In the genomic region with DNA sequence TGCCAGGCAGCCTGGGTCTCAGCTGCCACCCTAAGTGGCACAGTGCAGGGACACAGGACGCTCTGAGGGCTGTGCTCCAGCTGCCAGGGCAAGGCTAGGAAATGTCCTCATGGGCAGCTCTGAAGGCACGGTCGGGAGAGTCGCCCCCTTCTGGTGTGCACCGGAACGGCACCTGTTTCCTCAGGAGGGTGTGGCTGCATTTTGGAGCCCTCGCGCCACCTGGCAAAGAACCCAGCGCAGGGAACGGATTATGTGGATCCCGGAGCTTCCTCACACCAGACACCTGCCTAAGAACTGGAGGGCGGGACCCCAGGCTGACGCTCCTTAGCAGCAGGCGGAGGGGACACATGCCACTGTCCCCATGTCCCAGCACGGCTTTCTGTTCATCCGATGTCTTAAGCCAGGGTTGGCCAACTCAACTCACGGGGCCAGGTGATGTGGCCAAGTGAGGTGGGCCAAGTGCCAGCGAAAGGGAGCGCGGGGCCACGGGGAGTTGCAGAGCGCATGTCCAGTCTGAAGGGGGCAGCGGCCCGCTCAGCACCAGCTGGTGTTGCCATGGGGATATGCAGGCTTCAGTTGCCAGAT, we compare ENCODE assay signal across 8 cellular contexts. TPM values are rescaled to one million over a fixed set of nuclear protein-coding genes. Genes with fewer than 3 reads are reported as not detected.
DNase-seq lines count a peak whose midpoint lies in the region; ATAC-seq, FAIRE-seq and TF ChIP-seq lines count a peak whose summit lies in the region.

No MANE protein-coding gene starts in this region.

- peak; percentile 21 for DNase-seq in Jurkat, Clone E6-1 (ENCODE audit: low read depth, low spot score)
- no peak for DNase-seq in astrocyte (ENCODE audit: low read depth)
- no peak for DNase-seq in osteoblast (ENCODE audit: insufficient read length, low spot score, missing footprints)
- no peak for DNase-seq in inferior parietal cortex (ENCODE audit: extremely low spot score)
- no peak for DNase-seq in natural killer cell treated with Interleukin-12 subunit alpha and Interleukin-12 subunit beta and Interleukin-15 and Interleukin-18, amount 100 ng/mL, for 72 hours (ENCODE audit: low spot score)
- DNase-seq in NCI-H2171 (lab: John Stamatoyannopoulos, UW), result no peak

- H3K27ac Mint-ChIP-seq in astrocyte (ENCODE audit: unreplicated experiment), result no peak overlapping the region
- H3K27ac Mint-ChIP-seq in natural killer cell treated with Interleukin-12 subunit alpha and Interleukin-12 subunit beta and Interleukin-15 and Interleukin-18, amount 100 ng/mL, for 72 hours, result no peak overlapping the region

- TF ChIP-seq CTCF in DOHH2 (IDR thresholded peaks at IDR 0.05; ENCODE audit: low read depth, low read length, poor library complexity, severe bottlenecking) (peak; percentile 74), astrocyte (IDR thresholded peaks at IDR 0.05; ENCODE audit: insufficient read depth, low read depth, low read length) (peak; percentile 20), osteoblast (IDR thresholded peaks at IDR 0.05; ENCODE audit: extremely low read depth, low read depth, low read length) (peak; percentile 35)

- no peaks in the 10 kb centered on the region for H3F3A ChIP-seq in DOHH2 (ENCODE audit: control insufficient read depth, insufficient read depth)

- H3K9ac ChIP-seq in astrocyte (ENCODE audit: low read length), result no peak overlapping the region

- no peak for FAIRE-seq in astrocyte (lab: Jason Lieb, UNC)

- H3K4me3 Mint-ChIP-seq in astrocyte (ENCODE audit: unreplicated experiment), result no peak overlapping the region
- no peak overlapping the region for H3K4me3 Mint-ChIP-seq in natural killer cell treated with Interleukin-12 subunit alpha and Interleukin-12 subunit beta and Interleukin-15 and Interleukin-18, amount 100 ng/mL, for 72 hours

- H3K9me3 ChIP-seq in DOHH2 (ENCODE audit: control insufficient read depth, insufficient read depth, low read length) (no peaks in the 10 kb centered on the region), astrocyte (ENCODE audit: insufficient read depth, low read depth, low read length) (no peaks in the 10 kb centered on the region), osteoblast (ENCODE audit: low read depth, low read length) (no peaks in the 10 kb centered on the region)

- H3K4me2 ChIP-seq in DOHH2 (ENCODE audit: low read length) (no peak overlapping the region), astrocyte (ENCODE audit: low read length) (no peak overlapping the region), osteoblast (ENCODE audit: insufficient read depth, low read length) (no peak overlapping the region)

- H3K9me2 ChIP-seq in DOHH2 (replicated peaks; ENCODE audit: control insufficient read depth, low read length), result no peaks in the 10 kb centered on the region

- H2AFZ ChIP-seq in astrocyte (ENCODE audit: low read depth, low read length) (no peak overlapping the region), osteoblast (ENCODE audit: low read length) (no peak overlapping the region)

- H3K9me3 Mint-ChIP-seq in astrocyte (ENCODE audit: unreplicated experiment), result no peaks in the 10 kb centered on the region
- H3K9me3 Mint-ChIP-seq in natural killer cell treated with Interleukin-12 subunit alpha and Interleukin-12 subunit beta and Interleukin-15 and Interleukin-18, amount 100 ng/mL, for 72 hours, result no peaks in the 10 kb centered on the region

- H3K4me3 ChIP-seq in DOHH2 (ENCODE audit: low read length) (no peak overlapping the region), astrocyte (ENCODE audit: insufficient read depth, low read depth, low read length) (no peak overlapping the region), osteoblast (ENCODE audit: insufficient read depth, low read length) (no peak overlapping the region)
- no peak overlapping the region for H3K4me3 ChIP-seq in Jurkat, Clone E6-1 (ENCODE audit: low read length)

- H3K27me3 ChIP-seq in DOHH2 (ENCODE audit: control insufficient read depth, low read length), result peaks cover 9% of the 10 kb centered on the region
- H3K27me3 ChIP-seq in astrocyte (ENCODE audit: insufficient read depth, low read length), result peaks cover 7% of the 10 kb centered on the region
- H3K27me3 ChIP-seq in osteoblast (ENCODE audit: insufficient read depth, low read length), result peaks cover 6% of the 10 kb centered on the region

- H3K79me2 ChIP-seq in DOHH2 (ENCODE audit: control insufficient read depth, low read length) (no peaks in the 10 kb centered on the region), astrocyte (ENCODE audit: insufficient read depth, low read length) (no peaks in the 10 kb centered on the region), osteoblast (ENCODE audit: insufficient read depth, low read length) (no peaks in the 10 kb centered on the region)

- H3K27me3 Mint-ChIP-seq in astrocyte (ENCODE audit: low read depth, unreplicated experiment), result peaks cover 27% of the 10 kb centered on the region
- H3K27me3 Mint-ChIP-seq in natural killer cell treated with Interleukin-12 subunit alpha and Interleukin-12 subunit beta and Interleukin-15 and Interleukin-18, amount 100 ng/mL, for 72 hours, result peaks cover 18 to 20% of the 10 kb centered on the region in 2 donors

- H4K20me1 ChIP-seq in DOHH2 (ENCODE audit: control insufficient read depth, insufficient read depth, low read depth, low read length), result no peaks in the 10 kb centered on the region
- H4K20me1 ChIP-seq in astrocyte (ENCODE audit: insufficient read depth, low read length), result no peaks in the 10 kb centered on the region
- no peaks in the 10 kb centered on the region for H4K20me1 ChIP-seq in osteoblast (ENCODE audit: insufficient read depth, low read length)

- H3K36me3 Mint-ChIP-seq in astrocyte (ENCODE audit: low read depth, unreplicated experiment), result no peaks in the 10 kb centered on the region
- H3K36me3 Mint-ChIP-seq in natural killer cell treated with Interleukin-12 subunit alpha and Interleukin-12 subunit beta and Interleukin-15 and Interleukin-18, amount 100 ng/mL, for 72 hours, result no peaks in the 10 kb centered on the region

- H3K27ac ChIP-seq in DOHH2 (ENCODE audit: low read depth, low read length) (no peak overlapping the region), astrocyte (ENCODE audit: low read depth, low read length) (no peak overlapping the region), osteoblast (ENCODE audit: low read depth, low read length) (no peak overlapping the region)

- ATAC-seq in natural killer cell treated with Interleukin-12 subunit alpha and Interleukin-12 subunit beta and Interleukin-15 and Interleukin-18, amount 100 ng/mL, for 72 hours, result no peak
- ATAC-seq in GM21390 (IDR thresholded peaks at IDR 0.05; ENCODE audit: unreplicated experiment), result no peak

- no peaks in the 10 kb centered on the region for H3K4me1 Mint-ChIP-seq in astrocyte (ENCODE audit: low read depth, unreplicated experiment)
- no peaks in the 10 kb centered on the region for H3K4me1 Mint-ChIP-seq in natural killer cell treated with Interleukin-12 subunit alpha and Interleukin-12 subunit beta and Interleukin-15 and Interleukin-18, amount 100 ng/mL, for 72 hours (ENCODE audit: low read depth in 2 of 2)

- H3K36me3 ChIP-seq in DOHH2 (ENCODE audit: control insufficient read depth, low read length) (no peaks in the 10 kb centered on the region), astrocyte (ENCODE audit: insufficient read depth, low read length) (no peaks in the 10 kb centered on the region), osteoblast (ENCODE audit: insufficient read depth, low read length) (no peaks in the 10 kb centered on the region)

- H3K4me1 ChIP-seq in DOHH2 (ENCODE audit: control insufficient read depth, low read length) (no peaks in the 10 kb centered on the region), astrocyte (ENCODE audit: insufficient read depth, low read length) (no peaks in the 10 kb centered on the region), osteoblast (ENCODE audit: insufficient read depth, low read length) (no peaks in the 10 kb centered on the region)

RNA-seq across cellular contexts. Expression of gene SLC22A8, which starts 5.1 kb away (rescaled TPM):
- not detected for polyA plus RNA-seq in Jurkat, Clone E6-1 (2012; ENCODE audit: insufficient read depth, insufficient read length)
- total RNA-seq in astrocyte (not detected in 2 replicates), osteoblast (not detected in 2 replicates)
- total RNA-seq in natural killer cell treated with Interleukin-12 subunit alpha and Interleukin-12 subunit beta and Interleukin-15 and Interleukin-18, amount 100 ng/mL, for 72 hours, result not detected

RNA-seq across cellular contexts. Expression of gene SLC22A6, which starts 36.0 kb away (rescaled TPM):
- polyA plus RNA-seq in Jurkat, Clone E6-1 (2012; ENCODE audit: insufficient read depth, insufficient read length), result not detected
- total RNA-seq in astrocyte (not detected in 2 replicates), osteoblast (not detected in 2 replicates)
- total RNA-seq in natural killer cell treated with Interleukin-12 subunit alpha and Interleukin-12 subunit beta and Interleukin-15 and Interleukin-18, amount 100 ng/mL, for 72 hours, result not detected

Comparison
In these comparisons a context has a peak if more than half of its experiments do, and no peak if none do; other contexts are left out.
1. CTCF ChIP-seq: peak in every context shown above with its lines; median percentile 74 in DOHH2; 35 in osteoblast; 20 in astrocyte.